1 cellular context compared by ENCODE assay signal in genomic region chr10:128211064-128211504, GRCh38.
TF ChIP-seq lines count a peak whose summit lies in the region.

No MANE protein-coding gene starts in this region.

TF ChIP-seq in HCT116, 20 proteins besides CTCF, POLR2A, EP300 and RAD21 (continued from another document):
- no peak for TF ChIP-seq ATF3 (IDR thresholded peaks at IDR 0.05)
- TF ChIP-seq ELF1 (IDR thresholded peaks at IDR 0.05; ENCODE audit: borderline replicate concordance, low read depth) = no peak
- TF ChIP-seq ZFX (IDR thresholded peaks at IDR 0.05) = no peak
